In the genomic region with DNA sequence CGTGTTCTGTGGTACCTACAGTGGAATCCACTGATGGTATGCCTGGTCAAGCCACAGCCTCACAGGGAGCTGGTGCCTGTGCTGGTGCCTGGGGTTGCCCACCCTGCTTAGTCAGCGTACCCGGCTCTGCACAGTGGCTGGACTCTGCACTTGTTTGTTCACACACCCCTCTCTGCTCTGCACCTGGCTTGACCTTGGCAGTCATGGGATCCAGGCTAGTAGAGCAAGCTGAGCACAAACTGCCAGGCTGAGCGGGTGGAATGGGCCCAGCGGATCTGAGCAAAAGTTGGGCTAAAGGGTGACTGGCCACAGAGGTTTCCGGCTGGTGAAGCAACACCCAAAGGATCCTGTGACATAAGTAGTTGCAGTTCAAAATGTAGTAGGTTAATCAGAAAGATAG, we compare ENCODE assay signal across 26 cellular contexts.
"Had no signal": no experiment of that assay in that cellular context is flagged by ENCODE, and none has a peak within 500 bp of the region (broad histone marks: within the 10 kb centered on the region; RNA-seq: fewer than 3 reads in every experiment).

No MANE protein-coding gene starts in this region.

- H3K36me3 ChIP-seq: breast epithelium, esophagus muscularis mucosa, heart left ventricle, left lung, pancreas, suprapubic skin, tibial artery had no signal

- H3K27ac Mint-ChIP-seq: activated CD4-positive, alpha-beta memory T cell treated with anti-CD3 and anti-CD28 coated beads for 36 hours; activated naive CD4-positive, alpha-beta T cell treated with anti-CD3 and anti-CD28 coated beads, Interleukin-2, amount 50 U/mL, for 24 hours; activated naive CD8-positive, alpha-beta T cell treated with anti-CD3 and anti-CD28 coated beads, Interleukin-2, amount 50 U/mL, for 24 hours; activated T-cell treated with anti-CD3 and anti-CD28 coated beads, Interleukin-2, amount 50 U/mL, for 24 hours; activated T-helper 2 cell treated with anti-CD3 and anti-CD28 coated beads, Interferon-gamma antibody, Interleukin-2, Interleukin-4, amounts not matched to agents 10 μg/mL and 5 μg/mL and 100 μg/mL, durations not matched to agents 14 hours and 24 hours and 36 hours; dendritic cell treated with granulocyte-macrophage colony-stimulating factor and Interleukin-4, amounts not matched to agents 40 ng/mL and 50 ng/mL, for 4 days; stimulated activated memory B cell treated with anti-CD40 and anti-IgM and Interleukin-4, amounts not matched to agents 10 μg/mL and 1 μg/mL and 100 μg/mL, for 72 hours; T-helper 1 cell treated with Interleukin-12 subunit alpha and Interleukin-12 subunit beta and Interleukin-4 antibody, amounts not matched to agents 30 μg/mL and 1 μg/mL, for 36 hours had no signal

- H3K4me3 ChIP-seq: breast epithelium, esophagus muscularis mucosa, heart left ventricle, left lung, pancreas, psoas muscle, suprapubic skin, tibial artery had no signal

- H3K4me1 ChIP-seq: breast epithelium, esophagus muscularis mucosa, foreskin keratinocyte, heart left ventricle, left lung, pancreas, psoas muscle, suprapubic skin, tibial artery had no signal

- DNase-seq: activated CD4-positive, alpha-beta memory T cell treated with anti-CD3 and anti-CD28 coated beads for 36 hours; activated CD4-positive, alpha-beta T cell treated with anti-CD3 and anti-CD28 coated beads for 48 hours; activated CD8-positive, alpha-beta memory T cell treated with anti-CD3 and anti-CD28 coated beads, Interleukin-2, amount 50 U/mL, for 48 hours; activated naive CD8-positive, alpha-beta T cell treated with anti-CD3 and anti-CD28 coated beads, Interleukin-2, amount 50 U/mL, for 24 hours; activated T-cell treated with anti-CD3 and anti-CD28 coated beads, Interleukin-2, amount 50 U/mL, for 24 hours; central memory CD4-positive, alpha-beta T cell; effector CD4-positive, alpha-beta T cell; foreskin keratinocyte; kidney glomerular epithelial cell; nucleus accumbens; stimulated activated CD4-positive, alpha-beta T cell treated with anti-CD3 and anti-CD28 coated beads, Interleukin-4, amount 100 ng/mL, for 1 hour; T-helper 9 cell; tibial artery had no signal

- H3K27me3 ChIP-seq: breast epithelium, esophagus muscularis mucosa, foreskin keratinocyte, heart left ventricle, left lung, pancreas, suprapubic skin, tibial artery had no signal

- H3K9me3 ChIP-seq: breast epithelium, esophagus muscularis mucosa, left lung, pancreas, psoas muscle, suprapubic skin, tibial artery had no signal

- H3K27ac ChIP-seq: breast epithelium, esophagus muscularis mucosa, foreskin keratinocyte, heart left ventricle, left lung, pancreas, psoas muscle, suprapubic skin, tibial artery, VCaP had no signal

- ATAC-seq: activated naive CD8-positive, alpha-beta T cell treated with anti-CD3 and anti-CD28 coated beads, Interleukin-2, amount 50 U/mL, for 24 hours; foreskin keratinocyte; left lung; pancreas; psoas muscle had no signal

- H3K4me3 Mint-ChIP-seq: activated CD4-positive, alpha-beta memory T cell treated with anti-CD3 and anti-CD28 coated beads for 36 hours; activated naive CD4-positive, alpha-beta T cell treated with anti-CD3 and anti-CD28 coated beads, Interleukin-2, amount 50 U/mL, for 24 hours; activated naive CD8-positive, alpha-beta T cell treated with anti-CD3 and anti-CD28 coated beads, Interleukin-2, amount 50 U/mL, for 24 hours; activated T-cell treated with anti-CD3 and anti-CD28 coated beads, Interleukin-2, amount 50 U/mL, for 24 hours; dendritic cell treated with granulocyte-macrophage colony-stimulating factor and Interleukin-4, amounts not matched to agents 40 ng/mL and 50 ng/mL, for 4 days; stimulated activated memory B cell treated with anti-CD40 and anti-IgM and Interleukin-4, amounts not matched to agents 10 μg/mL and 1 μg/mL and 100 μg/mL, for 72 hours; T-helper 1 cell treated with Interleukin-12 subunit alpha and Interleukin-12 subunit beta and Interleukin-4 antibody, amounts not matched to agents 30 μg/mL and 1 μg/mL, for 36 hours had no signal

- H3K27me3 Mint-ChIP-seq: activated CD4-positive, alpha-beta memory T cell treated with anti-CD3 and anti-CD28 coated beads for 36 hours; activated naive CD4-positive, alpha-beta T cell treated with anti-CD3 and anti-CD28 coated beads, Interleukin-2, amount 50 U/mL, for 24 hours; activated naive CD8-positive, alpha-beta T cell treated with anti-CD3 and anti-CD28 coated beads, Interleukin-2, amount 50 U/mL, for 24 hours; activated T-cell treated with anti-CD3 and anti-CD28 coated beads, Interleukin-2, amount 50 U/mL, for 24 hours; dendritic cell treated with granulocyte-macrophage colony-stimulating factor and Interleukin-4, amounts not matched to agents 40 ng/mL and 50 ng/mL, for 4 days; stimulated activated memory B cell treated with anti-CD40 and anti-IgM and Interleukin-4, amounts not matched to agents 10 μg/mL and 1 μg/mL and 100 μg/mL, for 72 hours had no signal

- H3K36me3 Mint-ChIP-seq: activated CD4-positive, alpha-beta memory T cell treated with anti-CD3 and anti-CD28 coated beads for 36 hours; activated naive CD4-positive, alpha-beta T cell treated with anti-CD3 and anti-CD28 coated beads, Interleukin-2, amount 50 U/mL, for 24 hours; stimulated activated memory B cell treated with anti-CD40 and anti-IgM and Interleukin-4, amounts not matched to agents 10 μg/mL and 1 μg/mL and 100 μg/mL, for 72 hours had no signal

- H3K9me3 Mint-ChIP-seq: activated naive CD4-positive, alpha-beta T cell treated with anti-CD3 and anti-CD28 coated beads, Interleukin-2, amount 50 U/mL, for 24 hours; activated naive CD8-positive, alpha-beta T cell treated with anti-CD3 and anti-CD28 coated beads, Interleukin-2, amount 50 U/mL, for 24 hours; dendritic cell treated with granulocyte-macrophage colony-stimulating factor and Interleukin-4, amounts not matched to agents 40 ng/mL and 50 ng/mL, for 4 days; stimulated activated memory B cell treated with anti-CD40 and anti-IgM and Interleukin-4, amounts not matched to agents 10 μg/mL and 1 μg/mL and 100 μg/mL, for 72 hours; T-helper 1 cell treated with Interleukin-12 subunit alpha and Interleukin-12 subunit beta and Interleukin-4 antibody, amounts not matched to agents 30 μg/mL and 1 μg/mL, for 36 hours had no signal

- H3K4me1 Mint-ChIP-seq: activated naive CD4-positive, alpha-beta T cell treated with anti-CD3 and anti-CD28 coated beads, Interleukin-2, amount 50 U/mL, for 24 hours; activated naive CD8-positive, alpha-beta T cell treated with anti-CD3 and anti-CD28 coated beads, Interleukin-2, amount 50 U/mL, for 24 hours; stimulated activated memory B cell treated with anti-CD40 and anti-IgM and Interleukin-4, amounts not matched to agents 10 μg/mL and 1 μg/mL and 100 μg/mL, for 72 hours had no signal
